In the genomic region with DNA sequence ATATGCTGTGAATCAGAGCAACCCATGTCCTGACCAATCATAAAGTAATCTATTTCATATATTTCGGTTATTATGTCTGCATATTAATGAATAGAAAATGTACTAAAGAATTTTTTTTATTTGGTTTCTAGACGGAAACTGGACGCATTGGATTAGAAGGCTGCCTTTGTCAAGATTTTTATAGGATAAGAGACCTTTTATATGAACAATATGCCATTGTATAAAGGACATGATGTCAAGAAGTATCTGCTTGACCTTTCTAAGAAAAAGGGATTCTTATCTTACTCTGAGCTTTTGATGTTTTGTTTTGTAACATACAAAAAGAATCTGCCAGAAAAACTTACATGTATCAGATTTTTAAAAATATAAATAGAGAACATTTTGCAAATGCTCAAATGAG, we compare ENCODE assay signal across 21 cellular contexts. TPM values are rescaled to one million over a fixed set of nuclear protein-coding genes. Genes with fewer than 3 reads are reported as not detected.
DNase-seq lines count a peak whose midpoint lies in the region; ATAC-seq and TF ChIP-seq lines count a peak whose summit lies in the region.
"Had no signal": no experiment of that assay in that cellular context is flagged by ENCODE, and none has a peak within 500 bp of the region (broad histone marks: within the 10 kb centered on the region; RNA-seq: fewer than 3 reads in every experiment).

No MANE protein-coding gene starts in this region.

- H2BK15ac ChIP-seq in neuronal stem cell (ENCODE audit: low read length), result no peak overlapping the region

- H3K79me1 ChIP-seq in neuronal stem cell (ENCODE audit: low read depth, low read length), result no peaks in the 10 kb centered on the region

- no peak overlapping the region for H3K27ac ChIP-seq in PC-3 (ENCODE audit: low read length)
- H3K27ac ChIP-seq in neuronal stem cell (replicated peaks; ENCODE audit: low read length), result no peak overlapping the region
- no peak overlapping the region for H3K27ac ChIP-seq in aorta (ENCODE audit: low read depth in 1 of 2, low read length in 2 of 2)
- H3K27ac ChIP-seq: 22Rv1, BLaER1, C4-2B had no signal

- H3K9ac ChIP-seq in PC-3 (ENCODE audit: low read length) (no peak overlapping the region), neuronal stem cell (ENCODE audit: low read depth, low read length, poor library complexity) (no peak overlapping the region)
- H3K9ac ChIP-seq: BLaER1 had no signal

- TF ChIP-seq CTCF in PC-3 (conservative IDR thresholded peaks at IDR 0.05; ENCODE audit: low read depth, low read length), result no peak
- no peak for TF ChIP-seq CTCF in glutamatergic neuron (IDR thresholded peaks at IDR 0.05; ENCODE audit: partially characterized antibody, unreplicated experiment)

- no peak overlapping the region for H3K23ac ChIP-seq in neuronal stem cell (ENCODE audit: low read depth, low read length, poor library complexity)

- no CpG with 5 or more reads among the region's 3 CpGs for WGBS in neuronal stem cell (ENCODE audit: extremely low coverage in 2 of 2, insufficient read length in 2 of 2, insufficient replicate concordance in 1 of 2), 2 donors
- WGBS in aorta, 2 donors, result 88 to 89% methylated on average over 3 of the region's 3 CpGs

- no peak overlapping the region for H2BK120ac ChIP-seq in neuronal stem cell (ENCODE audit: low read depth, low read length)

- H3K4me2 ChIP-seq in PC-3 (ENCODE audit: low read length), result no peak overlapping the region
- H3K4me2 ChIP-seq in neuronal stem cell (ENCODE audit: insufficient read depth, low read length, poor library complexity, severe bottlenecking), result no peak overlapping the region
- H3K4me2 ChIP-seq: BLaER1, GM23338 had no signal

- no peak overlapping the region for H2BK12ac ChIP-seq in neuronal stem cell (ENCODE audit: low read length)

- TSS peak; percentile 22 for BruUV-seq in PC-3 (replicated peaks; lab: Mats Ljungman, UMichigan)

- POLR2A ChIA-PET in PC-3 (lab: Charles Lee; ENCODE audit: unreplicated experiment), result no interaction called here

- H4K8ac ChIP-seq in neuronal stem cell (ENCODE audit: low read depth, low read length), result no peak overlapping the region

- H2AK5ac ChIP-seq in neuronal stem cell (ENCODE audit: low read depth, low read length), result no peak overlapping the region

- intact Hi-C loops in PC-3 (cut with micrococcal nuclease), result no loop called here
- intact Hi-C loops in aorta (cut with DNase I), result no loop called here

- CTCF ChIA-PET in PC-3 (lab: Charles Lee), result no interaction called here

- H3K4me3 Mint-ChIP-seq in glutamatergic neuron (ENCODE audit: unreplicated experiment), result no peak overlapping the region
- H3K4me3 Mint-ChIP-seq: B cell; CD4-positive, CD25-positive, alpha-beta regulatory T cell; CD8-positive, alpha-beta T cell; GM23338; H9; HFFc6 had no signal

- H3K27me3 ChIP-seq in PC-3 (ENCODE audit: low read length) (no peaks in the 10 kb centered on the region), neuronal stem cell (ENCODE audit: control insufficient read depth in 3 of 3, insufficient read depth in 3 of 3, low read depth in 1 of 3, low read length in 3 of 3) (no peaks in the 10 kb centered on the region), aorta (ENCODE audit: control insufficient read depth in 1 of 2, insufficient read depth in 2 of 2, low read length in 1 of 2) (no peaks in the 10 kb centered on the region)
- H3K27me3 ChIP-seq: BLaER1 had no signal

- H3K4me1 Mint-ChIP-seq in glutamatergic neuron (ENCODE audit: low read depth, unreplicated experiment), result no peaks in the 10 kb centered on the region
- H3K4me1 Mint-ChIP-seq: B cell, GM23338, H9 had no signal

- no peaks in the 10 kb centered on the region for H3K27me3 Mint-ChIP-seq in glutamatergic neuron (ENCODE audit: unreplicated experiment)
- H3K27me3 Mint-ChIP-seq: B cell; CD4-positive, CD25-positive, alpha-beta regulatory T cell had no signal

- H4K91ac ChIP-seq in neuronal stem cell (ENCODE audit: low read depth, low read length, poor library complexity), result no peak overlapping the region

- H3K79me2 ChIP-seq in PC-3 (ENCODE audit: low read length), result no peaks in the 10 kb centered on the region

- H3K4me1 ChIP-seq in PC-3 (ENCODE audit: insufficient read depth, low read length) (no peaks in the 10 kb centered on the region), neuronal stem cell (ENCODE audit: control insufficient read depth in 2 of 2, insufficient read depth in 1 of 2, low read depth in 1 of 2, low read length in 2 of 2) (no peaks in the 10 kb centered on the region), aorta (ENCODE audit: control insufficient read depth in 1 of 2, insufficient read depth in 2 of 2, low read length in 2 of 2) (peaks cover 0 to 1% of the 10 kb centered on the region in 2 donors)
- H3K4me1 ChIP-seq: BLaER1 had no signal

- no peaks in the 10 kb centered on the region for H3F3A ChIP-seq in PC-3 (ENCODE audit: low read length, unreplicated experiment)

- H3K4ac ChIP-seq in neuronal stem cell (ENCODE audit: low read length), result no peak overlapping the region

- H2BK5ac ChIP-seq in neuronal stem cell (ENCODE audit: low read length), result no peak overlapping the region

- H3K36me3 ChIP-seq in PC-3 (ENCODE audit: low read depth, low read length) (peaks cover 60% of the 10 kb centered on the region), neuronal stem cell (replicated peaks in 1 of 2; ENCODE audit: control insufficient read depth in 2 of 2, insufficient read depth in 2 of 2, low read length in 2 of 2) (peaks cover 33 to 97% of the 10 kb centered on the region in 2 donors), aorta (ENCODE audit: control insufficient read depth in 1 of 2, insufficient read depth in 2 of 2, low read length in 1 of 2) (peaks cover 3 to 8% of the 10 kb centered on the region in 2 donors)

- H3K9me3 ChIP-seq in PC-3 (ENCODE audit: low read length) (no peaks in the 10 kb centered on the region), neuronal stem cell (replicated peaks in 1 of 2; ENCODE audit: control insufficient read depth in 2 of 2, insufficient read depth in 1 of 2, low read depth in 1 of 2, low read length in 2 of 2) (peaks cover 6 to 29% of the 10 kb centered on the region in 2 donors), aorta (ENCODE audit: control insufficient read depth, low read length) (no peaks in the 10 kb centered on the region)

- no peaks in the 10 kb centered on the region for H4K20me1 ChIP-seq in PC-3 (ENCODE audit: low read length)
- H4K20me1 ChIP-seq: BLaER1 had no signal

- no peak overlapping the region for H3K14ac ChIP-seq in neuronal stem cell (ENCODE audit: low read length)

- H3K36me3 Mint-ChIP-seq in glutamatergic neuron (ENCODE audit: unreplicated experiment), result peaks cover 17% of the 10 kb centered on the region

- H2AFZ ChIP-seq in PC-3 (ENCODE audit: low read length), result no peak overlapping the region
- H2AFZ ChIP-seq in neuronal stem cell (ENCODE audit: low read length), result no peak overlapping the region
- H2AFZ ChIP-seq: GM23338 had no signal

- ATAC-seq in PC-3 (no peak), aorta (ENCODE audit: low FRiP score) (no peak)
- ATAC-seq: CD8-positive, alpha-beta T cell; GM23338 had no signal

- H3K18ac ChIP-seq in neuronal stem cell (ENCODE audit: low read length), result no peak overlapping the region

- H3K27ac Mint-ChIP-seq in glutamatergic neuron (ENCODE audit: unreplicated experiment), result no peak overlapping the region
- H3K27ac Mint-ChIP-seq: B cell; CD4-positive, CD25-positive, alpha-beta regulatory T cell; CD8-positive, alpha-beta T cell; GM23338; H9; HFFc6 had no signal

- H3K9me2 ChIP-seq in PC-3 (replicated peaks; ENCODE audit: low read length), result no peaks in the 10 kb centered on the region

- DNase-seq in COLO829 (ENCODE audit: low spot score) (peak; percentile 83), PC-3 (no peak), epidermal melanocyte (ENCODE audit: insufficient read length, low spot score) (peak; percentile 17), pons (ENCODE audit: low spot score) (peak; percentile 32), neuronal stem cell (ENCODE audit: low spot score) (no peak), aorta (no peak), glutamatergic neuron (no peak)
- DNase-seq in activated naive CD4-positive, alpha-beta T cell treated with anti-CD3 and anti-CD28 coated beads, Interleukin-2, amount 50 U/mL, for 16 hours, result no peak
- DNase-seq: Calu3; CD4-positive, CD25-positive, alpha-beta regulatory T cell; CD8-positive, alpha-beta T cell; DMS53; DMS79 treated with DMSO at 0.1 percent for 48 hours; GF-D8; H9; HFFc6 had no signal

- no peaks in the 10 kb centered on the region for H3K9me3 Mint-ChIP-seq in glutamatergic neuron (ENCODE audit: unreplicated experiment)
- H3K9me3 Mint-ChIP-seq: HFFc6 had no signal

- H3K4me3 ChIP-seq in PC-3 (ENCODE audit: low read length), result no peak overlapping the region
- H3K4me3 ChIP-seq in neuronal stem cell (ENCODE audit: low read length in 2 of 2), result no peak overlapping the region
- no peak overlapping the region for H3K4me3 ChIP-seq in aorta (ENCODE audit: low read length in 2 of 2)
- H3K4me3 ChIP-seq: BLaER1, GM23338 had no signal

RNA-seq across cellular contexts. Expression of gene CPSF2, which starts 39.8 kb away (rescaled TPM):
- total RNA-seq in PC-3 (2014; rRNA removed) (51.5 and 57.9 TPM in 2 replicates), aorta (10 to 100 TPM; 38.6 to 42.4 TPM), glutamatergic neuron (ENCODE audit: unreplicated experiment) (53.1 TPM)
- polyA plus RNA-seq in neuronal stem cell (2013, experiment 1 of 2), result 34.7 TPM
- 36.6 TPM for polyA plus RNA-seq in neuronal stem cell (2013, experiment 2 of 2)
- polyA plus RNA-seq in aorta, result 1 to 10 TPM; 5.0 to 6.2 TPM

RNA-seq across cellular contexts. Expression of gene NDUFB1, which starts 40.0 kb away (rescaled TPM):
- total RNA-seq in PC-3 (2014; rRNA removed) (147 and 248 TPM in 2 replicates), aorta (10 to 100 TPM; 88.7 to 90.5 TPM), glutamatergic neuron (ENCODE audit: unreplicated experiment) (85.2 TPM)
- 547 TPM for polyA plus RNA-seq in neuronal stem cell (2013, experiment 1 of 2)
- polyA plus RNA-seq in neuronal stem cell (2013, experiment 2 of 2), result 534 TPM
- polyA plus RNA-seq in aorta, result 1,000 to 10,000 TPM in 1 of 2 donors, 100 to 1,000 TPM in 1; 565 to 1,009 TPM

RNA-seq across cellular contexts. Expression of gene ATXN3, which starts 55.1 kb away (rescaled TPM):
- total RNA-seq in PC-3 (2014; rRNA removed) (20.4 and 49.3 TPM in 2 replicates), aorta (10 to 100 TPM; 49.4 to 59.0 TPM), glutamatergic neuron (ENCODE audit: unreplicated experiment) (39.8 TPM)
- polyA plus RNA-seq in neuronal stem cell (2013, experiment 1 of 2), result 18.4 TPM
- polyA plus RNA-seq in neuronal stem cell (2013, experiment 2 of 2), result 20.3 TPM
- 10 to 100 TPM; 18.9 to 30.2 TPM for polyA plus RNA-seq in aorta

Comparison
In these comparisons a context has a peak if more than half of its experiments do, and no peak if none do; other contexts are left out.
1. DNase-seq: peak in COLO829 (single experiment), epidermal melanocyte (single experiment) and pons (single experiment); none in PC-3 (single experiment), neuronal stem cell (single experiment), aorta (0 of 2), activated naive CD4-positive, alpha-beta T cell treated with anti-CD3 and anti-CD28 coated beads, Interleukin-2, amount 50 U/mL, for 16 hours (single experiment) and glutamatergic neuron (single experiment).